ENCODE assay signal across 21 cellular contexts in genomic region chr2:75406138-75406537, GRCh38.
"Had no signal": no experiment of that assay in that cellular context is flagged by ENCODE, and none has a peak within 500 bp of the region (broad histone marks: within the 10 kb centered on the region; RNA-seq: fewer than 3 reads in every experiment).

No MANE protein-coding gene starts in this region.

- H3K4me3 Mint-ChIP-seq: activated naive CD4-positive, alpha-beta T cell treated with anti-CD3 and anti-CD28 coated beads, Interleukin-2, amount 50 U/mL, for 24 hours; stimulated activated naive CD8-positive, alpha-beta T cell treated with anti-CD3 and anti-CD28 coated beads, Interleukin-15, Interleukin-2, amounts not matched to agents 100 ng/mL and 50 ng/mL, for 24 hours had no signal

- H3K4me3 ChIP-seq: left ventricle myocardium inferior, right lobe of liver, suprapubic skin, transverse colon, vagina had no signal

- H3K9me3 ChIP-seq: neutrophil, right lobe of liver, transverse colon, vagina had no signal

- H3K4me1 ChIP-seq: left ventricle myocardium inferior, parathyroid adenoma, right lobe of liver, suprapubic skin, transverse colon, vagina had no signal

- ATAC-seq: activated CD4-positive, CD25-positive, alpha-beta regulatory T cell treated with anti-CD3 and anti-CD28 coated beads, Interleukin-2, amount 50 U/mL, for 24 hours; right lobe of liver had no signal

- H3K27me3 Mint-ChIP-seq: stimulated activated naive CD8-positive, alpha-beta T cell treated with anti-CD3 and anti-CD28 coated beads, Interleukin-15, Interleukin-2, amounts not matched to agents 100 ng/mL and 50 ng/mL, for 24 hours had no signal

- DNase-seq: activated CD8-positive, alpha-beta memory T cell treated with anti-CD3 and anti-CD28 coated beads for 24 hours; activated CD8-positive, alpha-beta memory T cell treated with anti-CD3 and anti-CD28 coated beads, Interleukin-2, amount 50 U/mL, for 48 hours; activated gamma-delta T cell; cerebellar nuclear complex; cortex of kidney; head of caudate nucleus; kidney glomerular epithelial cell; left ventricle myocardium inferior; mammary epithelial cell; right lobe of liver; small intestine; stimulated activated CD4-positive, alpha-beta T cell treated with anti-CD3 and anti-CD28 coated beads, Interleukin-15, amount 100 ng/mL, for 24 hours; stimulated activated CD4-positive, alpha-beta T cell treated with anti-CD3 and anti-CD28 coated beads, Interleukin-2, amount 100 ng/mL, for 48 hours; transverse colon had no signal

- H3K27me3 ChIP-seq: right lobe of liver, vagina had no signal

- H3K36me3 ChIP-seq: left ventricle myocardium inferior, neutrophil, right lobe of liver, suprapubic skin, transverse colon, vagina had no signal

- H3K27ac Mint-ChIP-seq: activated naive CD4-positive, alpha-beta T cell treated with anti-CD3 and anti-CD28 coated beads, Interleukin-2, amount 50 U/mL, for 24 hours; stimulated activated naive CD8-positive, alpha-beta T cell treated with anti-CD3 and anti-CD28 coated beads, Interleukin-15, Interleukin-2, amounts not matched to agents 100 ng/mL and 50 ng/mL, for 24 hours had no signal
